ENCODE assay signal across 9 cellular contexts in the genomic region with DNA sequence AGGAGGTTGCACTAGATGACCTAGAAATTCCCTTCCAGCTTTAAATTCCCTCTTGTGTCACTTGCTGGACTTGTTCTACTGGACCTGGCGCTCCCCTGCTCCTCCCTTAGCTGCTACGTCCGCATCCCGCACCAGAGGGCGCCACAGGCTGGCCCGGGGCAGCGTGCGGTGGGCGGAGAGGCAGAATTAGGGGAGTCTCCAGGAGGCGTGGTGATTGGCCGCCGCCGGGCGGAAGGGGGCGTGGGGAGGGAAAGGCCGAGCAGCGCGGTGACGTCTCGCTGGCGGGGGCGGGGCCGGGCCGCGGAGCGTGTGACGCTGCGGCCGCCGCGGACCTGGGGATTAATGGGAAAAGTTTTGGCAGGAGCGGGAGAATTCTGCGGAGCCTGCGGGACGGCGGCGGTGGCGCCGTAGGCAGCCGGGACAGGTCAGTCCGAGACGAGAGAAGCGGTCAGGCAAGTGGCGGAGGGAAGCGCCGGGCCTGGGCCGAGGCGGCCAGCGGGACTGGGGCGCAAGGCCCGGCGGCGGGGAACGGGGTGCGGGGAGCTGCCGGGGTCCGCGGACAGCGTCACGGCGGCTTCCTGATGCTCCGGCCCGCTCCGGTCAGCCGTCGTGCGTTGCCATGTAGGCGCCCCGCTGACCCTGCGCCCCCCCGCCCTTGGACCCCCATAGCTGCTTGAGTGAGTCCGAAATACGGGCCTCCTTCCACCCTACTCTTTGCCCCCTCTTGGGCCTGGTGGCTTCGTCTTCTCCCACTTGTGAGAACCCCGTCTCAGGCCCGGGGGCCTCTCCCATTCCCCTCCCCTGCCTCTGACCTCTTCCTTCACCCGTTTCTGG. TPM values are rescaled to one million over a fixed set of nuclear protein-coding genes. Genes with fewer than 3 reads are reported as not detected.
DNase-seq lines count a peak whose midpoint lies in the region; ATAC-seq, FAIRE-seq and TF ChIP-seq lines count a peak whose summit lies in the region.
"Had no signal": no experiment of that assay in that cellular context is flagged by ENCODE, and none has a peak within 500 bp of the region (broad histone marks: within the 10 kb centered on the region; RNA-seq: fewer than 3 reads in every experiment).

PPARD (plus strand) TSS at position 301 of the 834 bp plus-strand sequence. CDS start 68,530 bp downstream, outside the sequence.

- TF ChIP-seq CTCF in kidney (IDR thresholded peaks at IDR 0.05; ENCODE audit: borderline replicate concordance, extremely low read depth, insufficient read depth), result peak; percentile 99

- FAIRE-seq in kidney (lab: Jason Lieb, UNC), result no peak
- FAIRE-seq: islet of Langerhans had no signal

- peak within 1 kb of the TSS; percentile 89 for H3K4me3 Mint-ChIP-seq in central memory CD8-positive, alpha-beta T cell

- intact Hi-C loops in kidney (cut with DNase I), result loop anchor here (10.0 kb wide), 1 partner anchor 102 kb away; no protein-coding TSS in a partner anchor

- no peaks in the 10 kb centered on the region for H3K9me3 Mint-ChIP-seq in central memory CD8-positive, alpha-beta T cell

- peak within 1 kb of the TSS; percentile 96 for H3K27ac Mint-ChIP-seq in central memory CD8-positive, alpha-beta T cell (ENCODE audit: low read depth)

- peaks cover 2 to 11% of the 10 kb centered on the region in 2 donors for H3K4me1 ChIP-seq in kidney (ENCODE audit: control insufficient read depth in 1 of 2, insufficient read depth in 1 of 2, low read depth in 1 of 2, low read length in 2 of 2)

- H3K4me1 Mint-ChIP-seq in central memory CD8-positive, alpha-beta T cell, result peaks cover 38% of the 10 kb centered on the region

- H3K9ac ChIP-seq in kidney (ENCODE audit: low read length in 2 of 2), result peak within 1 kb of the TSS; percentile 71 to 83

- H3K36me3 ChIP-seq in kidney (ENCODE audit: control insufficient read depth in 1 of 2, insufficient read depth in 2 of 2, low read length in 2 of 2), result peaks cover 0 to 8% of the 10 kb centered on the region in 2 donors

- H3K27me3 Mint-ChIP-seq in central memory CD8-positive, alpha-beta T cell, result no peaks in the 10 kb centered on the region

- H3K36me3 Mint-ChIP-seq in central memory CD8-positive, alpha-beta T cell (ENCODE audit: insufficient read depth), result peaks cover 24% of the 10 kb centered on the region

- H3K27ac ChIP-seq in kidney (ENCODE audit: low read depth in 2 of 2, low read length in 2 of 2), result peak within 1 kb of the TSS; percentile 9 to 69

- ATAC-seq in GM19025 (IDR thresholded peaks at IDR 0.05; ENCODE audit: low read depth, unreplicated experiment), result peak; percentile 97
- peak; percentile 96 for ATAC-seq in HG03342 (IDR thresholded peaks at IDR 0.05; ENCODE audit: unreplicated experiment)
- ATAC-seq in central memory CD8-positive, alpha-beta T cell (replicated peaks; ENCODE audit: extremely low read depth, poor library complexity, severe bottlenecking), result peak; percentile 98

- DNase-seq in AG20443 (ENCODE audit: low spot score) (peak; percentile 100), NCI-H345 treated with DMSO at 0.1 percent for 48 hours (lab: John Stamatoyannopoulos, UW; ENCODE audit: unreplicated experiment) (peak; percentile 79), kidney (peak; percentile 100)
- peak; percentile 97 for DNase-seq in activated CD4-positive, CD25-positive, alpha-beta regulatory T cell treated with anti-CD3 and anti-CD28 coated beads, Interleukin-2, amount 50 U/mL, for 16 hours (ENCODE audit: low read depth, low spot score)
- DNase-seq in central memory CD8-positive, alpha-beta T cell (ENCODE audit: low spot score in 2 of 2), result peak; percentile 95 to 97
- peak; percentile 99 for DNase-seq in stimulated activated CD4-positive, alpha-beta T cell treated with anti-CD3 and anti-CD28 coated beads, Interleukin-15, amount 100 ng/mL, for 24 hours

- H3K4me3 ChIP-seq in kidney (ENCODE audit: low read length in 2 of 2), result peak within 1 kb of the TSS; percentile 68 to 77

- H3K9me3 ChIP-seq in kidney (ENCODE audit: control insufficient read depth in 1 of 2, low read length in 2 of 2), result no peaks in the 10 kb centered on the region

RNA-seq across cellular contexts. Expression of gene PPARD, which starts in this region (rescaled TPM):
- 24.4 TPM for total RNA-seq in kidney
- polyA plus RNA-seq in kidney (ENCODE audit: insufficient read depth, low read depth, low replicate concordance), result 13.2 TPM

Comparison
In these comparisons a context has a peak if more than half of its experiments do, and no peak if none do; other contexts are left out.
1. Peak in every context shown above with its lines: DNase-seq, ATAC-seq, H3K4me3 ChIP-seq and H3K27ac ChIP-seq.